In genomic region chr12:13223176-13223806, GRCh38 we compare ENCODE assay signal across 13 cellular contexts. TPM values are rescaled to one million over a fixed set of nuclear protein-coding genes. Genes with fewer than 3 reads are reported as not detected.
DNase-seq lines count a peak whose midpoint lies in the region; ATAC-seq and TF ChIP-seq lines count a peak whose summit lies in the region.
"Had no signal": no experiment of that assay in that cellular context is flagged by ENCODE, and none has a peak within 500 bp of the region (broad histone marks: within the 10 kb centered on the region; RNA-seq: fewer than 3 reads in every experiment).

No MANE protein-coding gene starts in this region.

- H3K9me2 ChIP-seq in PC-9 (ENCODE audit: insufficient read depth): no peaks in the 10 kb centered on the region

- CTCF ChIA-PET in PC-9 (lab: Charles Lee): interaction anchor here (0.6 to 2.0 kb wide), 7 partner anchors 11 to 199 kb away, joined by 3 to 8 read pairs (median 4); no protein-coding TSS in a partner anchor

- H3K36me3 ChIP-seq in PC-9 (ENCODE audit: low read depth) (0 out of 2 replicates have a peak, but pooled peaks cover under 1% of the 10 kb centered on the region), vagina (no peaks in the 10 kb centered on the region), tibial artery (peaks cover 0 to 8% (median 0%) of the 10 kb centered on the region in 3 donors)
- H3K36me3 ChIP-seq: BLaER1 had no signal

- H2AFZ ChIP-seq in PC-9: no peak overlapping the region

- H3K9me3 ChIP-seq in PC-9 (ENCODE audit: insufficient read depth, low read depth) (peaks cover 13% of the 10 kb centered on the region), vagina (no peaks in the 10 kb centered on the region), tibial artery (no peaks in the 10 kb centered on the region)

- H3K79me2 ChIP-seq in PC-9 (ENCODE audit: low read depth): no peaks in the 10 kb centered on the region

- H3K4me3 ChIP-seq in PC-9 (no peak overlapping the region), vagina (no peak overlapping the region), tibial artery (no peak overlapping the region)
- H3K4me3 ChIP-seq: BLaER1 had no signal

- in situ Hi-C loops in G401 (cut with HindIII; ENCODE audit: low sequenced_read_pairs): no loop called here

- intact Hi-C loops in PC-9 (cut with micrococcal nuclease; ENCODE audit: unreplicated experiment): loop anchor here (1.0 to 5.0 kb wide), 3 partner anchors 14 to 421 kb away; partner anchors contain the start of gene HEBP1
- intact Hi-C loops in vagina (cut with DNase I): no loop called here
- intact Hi-C loops in tibial artery (cut with DNase I; ENCODE audit: low total_unique reads): no loop called here

- H3K4me1 ChIP-seq in PC-9 (replicated peaks; ENCODE audit: insufficient read depth) (peaks cover 46% of the 10 kb centered on the region), vagina (peaks cover 23% of the 10 kb centered on the region), tibial artery (no peaks in the 10 kb centered on the region)
- H3K4me1 ChIP-seq: BLaER1 had no signal

- TF ChIP-seq CTCF in PC-9 (conservative IDR thresholded peaks at IDR 0.05): no peak
- no peak for TF ChIP-seq CTCF in vagina (IDR thresholded peaks at IDR 0.05)
- TF ChIP-seq CTCF in tibial artery (IDR thresholded peaks at IDR 0.05): no peak

- peak; percentile 6 to 18 for DNase-seq in SHP77 (lab: John Stamatoyannopoulos, UW)
- DNase-seq in SHP77 treated with DMSO at 0.1 percent for 48 hours (lab: John Stamatoyannopoulos, UW): no peak
- peak; percentile 71 to 95 for DNase-seq in PC-9
- DNase-seq in fibroblast of gingiva (ENCODE audit: low read depth): peak; percentile 93
- peak; percentile 40 to 70 for DNase-seq in vagina (ENCODE audit: extremely low spot score in 2 of 2)
- no peak for DNase-seq in tibial artery
- no peak for DNase-seq in G401 (ENCODE audit: low spot score)
- DNase-seq: NCI-H446 treated with DMSO at 0.1 percent for 48 hours; stimulated activated CD4-positive, alpha-beta T cell treated with anti-CD3 and anti-CD28 coated beads, Interleukin-2, amount 100 ng/mL, for 24 hours; T-cell had no signal

- H4K20me1 ChIP-seq in PC-9 (ENCODE audit: insufficient read depth): no peaks in the 10 kb centered on the region
- H4K20me1 ChIP-seq: BLaER1 had no signal

- H3K27me3 ChIP-seq in PC-9 (ENCODE audit: insufficient read depth, low read depth) (no peaks in the 10 kb centered on the region), vagina (no peaks in the 10 kb centered on the region), tibial artery (no peaks in the 10 kb centered on the region)
- H3K27me3 ChIP-seq: BLaER1 had no signal

- no peak for TF ChIP-seq POLR2A in vagina (IDR thresholded peaks at IDR 0.05)

- H3K4me2 ChIP-seq in PC-9: peak overlapping the region; percentile 60
- H3K4me2 ChIP-seq: BLaER1 had no signal

- peak overlapping the region; percentile 96 for H3K27ac ChIP-seq in PC-9
- no peak overlapping the region for H3K27ac ChIP-seq in vagina
- no peak overlapping the region for H3K27ac ChIP-seq in tibial artery
- H3K27ac ChIP-seq: BLaER1, HL-60 had no signal

- no peak for ATAC-seq in HG03521 (IDR thresholded peaks at IDR 0.05; ENCODE audit: unreplicated experiment)
- ATAC-seq: T-cell had no signal

- BruUV-seq in PC-9 (replicated peaks; lab: Mats Ljungman, UMichigan): TSS peak; percentile 2

- peaks cover 64% of the 10 kb centered on the region for H3F3A ChIP-seq in PC-9 (ENCODE audit: insufficient read depth, low read depth)

- POLR2A ChIA-PET in PC-9 (lab: Charles Lee; ENCODE audit: unreplicated experiment): interaction anchor here (0.5 to 0.7 kb wide), 9 partner anchors 12 to 418 kb away, joined by 3 to 19 read pairs (median 5); partner anchors contain the start of gene EMP1

RNA-seq across cellular contexts. Expression of gene EMP1, which starts 26.8 kb away (rescaled TPM):
- 542 and 909 TPM in 2 replicates for total RNA-seq in PC-9 (2021)
- 675 TPM for total RNA-seq in vagina
- total RNA-seq in G401 (2014; rRNA removed; shearing (Covaris generic)): 607 and 806 TPM in 2 replicates

Comparison
In these comparisons a context has a peak if more than half of its experiments do, and no peak if none do; other contexts are left out.
1. DNase-seq: peak in SHP77 (2 of 2), PC-9 (2 of 2), fibroblast of gingiva (single experiment) and vagina (2 of 2); none in SHP77 treated with DMSO at 0.1 percent for 48 hours (single experiment), tibial artery (0 of 2) and G401 (single experiment).